In the genomic region with DNA sequence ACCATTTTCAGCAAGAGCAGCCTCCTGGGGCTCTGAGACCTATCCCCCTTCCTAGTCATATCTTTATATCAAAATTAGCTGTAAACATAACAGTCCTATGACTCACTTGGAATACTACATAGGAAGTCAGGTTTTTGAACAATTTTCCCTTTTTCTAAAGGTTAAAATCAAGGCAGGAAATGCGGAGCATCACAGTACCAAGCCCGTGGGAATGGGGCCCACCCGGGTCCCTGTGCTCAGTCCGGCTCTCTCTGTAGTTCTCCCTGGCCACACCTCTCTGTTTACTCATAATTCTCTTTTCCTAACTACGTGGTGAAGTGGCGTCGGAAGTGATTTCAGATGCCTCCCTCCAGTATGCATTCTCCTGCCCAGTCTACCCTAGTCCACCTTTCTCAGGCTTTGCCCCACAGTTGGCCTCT, we compare ENCODE assay signal across 10 cellular contexts.
DNase-seq lines count a peak whose midpoint lies in the region; ATAC-seq and TF ChIP-seq lines count a peak whose summit lies in the region.
"Had no signal": no experiment of that assay in that cellular context is flagged by ENCODE, and none has a peak within 500 bp of the region (broad histone marks: within the 10 kb centered on the region; RNA-seq: fewer than 3 reads in every experiment).

No MANE protein-coding gene starts in this region.

- peak overlapping the region; percentile 81 for H4K8ac ChIP-seq in mesenchymal stem cell (ENCODE audit: low read length)

- 8% methylated on average over 7 of the region's 7 CpGs for WGBS in mesenchymal stem cell

- peaks cover 0 to 24% of the 10 kb centered on the region in 2 donors for H3K4me1 ChIP-seq in right atrium auricular region
- peaks cover 31% of the 10 kb centered on the region for H3K4me1 ChIP-seq in mesenchymal stem cell (ENCODE audit: control insufficient read depth, insufficient read depth, low read depth, low read length)

- H3K4me3 ChIP-seq in right atrium auricular region (no peak overlapping the region), mesenchymal stem cell (ENCODE audit: insufficient read depth in 1 of 2, low read depth in 1 of 2, low read length in 2 of 2) (no peak overlapping the region)
- H3K4me3 ChIP-seq: adrenal gland had no signal

- intact Hi-C loops in cardiac septum (cut with DNase I), result loop anchor here (5.0 kb wide), 1 partner anchor 41 kb away; no protein-coding TSS in a partner anchor

- H4K91ac ChIP-seq in mesenchymal stem cell (ENCODE audit: low read length), result peak overlapping the region; percentile 98

- H3K4me2 ChIP-seq in mesenchymal stem cell (ENCODE audit: low read length, poor library complexity, severe bottlenecking), result no peak overlapping the region

- H3K79me1 ChIP-seq in mesenchymal stem cell (replicated peaks; ENCODE audit: low read length, poor library complexity, severe bottlenecking), result no peaks in the 10 kb centered on the region

- H3K18ac ChIP-seq in mesenchymal stem cell (ENCODE audit: low read depth in 1 of 2, low read length in 2 of 2), result peak overlapping the region; percentile 93 to 97

- peak overlapping the region; percentile 64 to 98 for H3K4ac ChIP-seq in mesenchymal stem cell (ENCODE audit: low read depth in 1 of 2, low read length in 2 of 2)

- H2BK12ac ChIP-seq in mesenchymal stem cell (ENCODE audit: low read length in 2 of 2), result peak overlapping the region; percentile 99 to 100

- H3K36me3 ChIP-seq in right atrium auricular region, result no peaks in the 10 kb centered on the region
- H3K36me3 ChIP-seq in mesenchymal stem cell (ENCODE audit: control insufficient read depth in 1 of 2, insufficient read depth in 2 of 2, low read depth in 1 of 2, low read length in 2 of 2), result peaks cover 0 to 6% of the 10 kb centered on the region in 2 experiments
- H3K36me3 ChIP-seq: adrenal gland had no signal

- H2BK5ac ChIP-seq in mesenchymal stem cell (ENCODE audit: low read depth, low read length, poor library complexity, severe bottlenecking), result peak overlapping the region; percentile 61

- peak overlapping the region in 1 of 2 experiments; percentile 96 for H3K14ac ChIP-seq in mesenchymal stem cell (ENCODE audit: low read length in 2 of 2)

- H3K23ac ChIP-seq in mesenchymal stem cell (ENCODE audit: low read length in 2 of 2), result no peak overlapping the region

- H2BK15ac ChIP-seq in mesenchymal stem cell (ENCODE audit: low read depth, poor library complexity, severe bottlenecking), result peak overlapping the region; percentile 30

- no peak overlapping the region for H2AFZ ChIP-seq in mesenchymal stem cell (ENCODE audit: low read depth, low read length)

- H3K9ac ChIP-seq in mesenchymal stem cell (ENCODE audit: low read length), result no peak overlapping the region

- ATAC-seq in HG02870 (IDR thresholded peaks at IDR 0.05; ENCODE audit: unreplicated experiment) (no peak), GM19035 (IDR thresholded peaks at IDR 0.05; ENCODE audit: unreplicated experiment) (no peak)

- DNase-seq in right atrium auricular region (ENCODE audit: low spot score) (no peak), cardiac septum (ENCODE audit: low spot score) (no peak), astrocyte of the hippocampus (ENCODE audit: low read depth, low spot score) (peak; percentile 42), mesenchymal stem cell (peak; percentile 56), retina (no peak), SKM-1 treated with dmso at 0.1 percent for 144 hours (lab: John Stamatoyannopoulos, UW; ENCODE audit: unreplicated experiment) (no peak)
- DNase-seq: adrenal gland, erythroblast had no signal

- H3K27ac ChIP-seq in right atrium auricular region (peak overlapping the region; percentile 32 to 61), mesenchymal stem cell (ENCODE audit: low read length, poor library complexity, severe bottlenecking) (peak overlapping the region; percentile 95)

- peak overlapping the region; percentile 89 for H2BK120ac ChIP-seq in mesenchymal stem cell (ENCODE audit: low read depth, low read length)

- H3K9me3 ChIP-seq in right atrium auricular region (no peaks in the 10 kb centered on the region), mesenchymal stem cell (ENCODE audit: control insufficient read depth, low read length) (no peaks in the 10 kb centered on the region)
- H3K9me3 ChIP-seq: adrenal gland had no signal

- no peak for TF ChIP-seq CTCF in right atrium auricular region (IDR thresholded peaks at IDR 0.05)

- H2AK5ac ChIP-seq in mesenchymal stem cell (ENCODE audit: low read length, severe bottlenecking), result peak overlapping the region; percentile 73

- no peaks in the 10 kb centered on the region for H3K27me3 ChIP-seq in right atrium auricular region
- no peaks in the 10 kb centered on the region for H3K27me3 ChIP-seq in mesenchymal stem cell (ENCODE audit: control insufficient read depth in 1 of 2, insufficient read depth in 1 of 2, low read length in 2 of 2)
- H3K27me3 ChIP-seq: adrenal gland had no signal

Comparison
In these comparisons a context has a peak if more than half of its experiments do, and no peak if none do; other contexts are left out.
1. DNase-seq: peak in astrocyte of the hippocampus (single experiment) and mesenchymal stem cell (single experiment); none in right atrium auricular region (single experiment), cardiac septum (single experiment), retina (single experiment) and SKM-1 treated with dmso at 0.1 percent for 144 hours (single experiment).